Comparison of ENCODE assay signal across 20 cellular contexts in the genomic region with DNA sequence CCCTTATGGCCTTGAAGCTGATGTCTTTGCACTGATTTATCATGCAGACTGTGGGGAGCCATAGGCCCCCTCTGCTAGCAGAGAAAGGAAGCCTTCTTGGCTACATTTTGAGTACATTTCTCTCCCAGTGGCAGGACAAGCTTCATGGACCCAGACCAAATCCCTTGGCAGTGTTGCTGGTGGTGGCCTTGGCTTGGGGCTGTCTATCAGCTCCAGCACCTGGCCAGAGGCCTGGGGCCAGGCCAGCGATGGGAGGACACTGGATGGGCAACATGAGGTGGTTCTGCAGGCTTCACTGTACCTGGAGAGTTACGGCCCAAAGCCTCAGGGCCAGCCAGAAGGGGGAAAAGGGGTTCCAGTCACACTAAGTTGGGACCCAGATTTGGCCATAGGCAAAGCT.
"Had no signal": no experiment of that assay in that cellular context is flagged by ENCODE, and none has a peak within 500 bp of the region (broad histone marks: within the 10 kb centered on the region; RNA-seq: fewer than 3 reads in every experiment).

No MANE protein-coding gene starts in this region.

- H3K27me3 ChIP-seq: foreskin keratinocyte, SJCRH30, tibial nerve had no signal

- H3K4me1 Mint-ChIP-seq: activated CD4-positive, alpha-beta T cell treated with anti-CD3 and anti-CD28 coated beads, Interleukin-2, amount 10 ng/mL, durations not matched to agents 7 days and 5 days; central memory CD8-positive, alpha-beta T cell; immature natural killer cell; naive thymus-derived CD4-positive, alpha-beta T cell had no signal

- H3K4me3 Mint-ChIP-seq: activated CD4-positive, alpha-beta T cell treated with anti-CD3 and anti-CD28 coated beads, Interleukin-2, amount 10 ng/mL, durations not matched to agents 7 days and 5 days; activated T-cell treated with anti-CD3 and anti-CD28 coated beads, Interleukin-2, amount 50 U/mL, for 72 hours; brain; central memory CD8-positive, alpha-beta T cell; immature natural killer cell; naive thymus-derived CD4-positive, alpha-beta T cell; T-helper 2 cell treated with Interferon-gamma antibody and Interleukin-4, amounts not matched to agents 5 μg/mL and 100 μg/mL, for 36 hours had no signal

- H3K9me3 ChIP-seq: prostate gland, tibial nerve had no signal

- H3K4me1 ChIP-seq: foreskin keratinocyte, prostate gland had no signal

- H3K9me3 Mint-ChIP-seq: activated CD4-positive, alpha-beta T cell treated with anti-CD3 and anti-CD28 coated beads, Interleukin-2, amount 10 ng/mL, durations not matched to agents 7 days and 5 days; activated naive CD4-positive, alpha-beta T cell treated with anti-CD3 and anti-CD28 coated beads, Interleukin-2, amount 50 U/mL, for 72 hours; central memory CD8-positive, alpha-beta T cell; immature natural killer cell; T-helper 2 cell treated with Interferon-gamma antibody and Interleukin-4, amounts not matched to agents 5 μg/mL and 100 μg/mL, for 36 hours had no signal

- H3K27ac ChIP-seq: foreskin keratinocyte, SJCRH30, tibial nerve had no signal

- H3K36me3 ChIP-seq: prostate gland, SJCRH30 had no signal

- DNase-seq: activated CD4-positive, alpha-beta T cell treated with anti-CD3 and anti-CD28 coated beads, Interleukin-2, amount 10 ng/mL, durations not matched to agents 7 days and 5 days; activated CD8-positive, alpha-beta memory T cell treated with anti-CD3 and anti-CD28 coated beads, Interleukin-2, amount 50 U/mL, for 48 hours; activated gamma-delta T cell; activated T-cell treated with anti-CD3 and anti-CD28 coated beads, Interleukin-2, amount 50 U/mL, for 72 hours; amniotic stem cell; effector CD4-positive, alpha-beta T cell; foreskin keratinocyte; head of caudate nucleus; immature natural killer cell; naive thymus-derived CD4-positive, alpha-beta T cell; SJCRH30; stimulated activated CD4-positive, alpha-beta T cell treated with anti-CD3 and anti-CD28 coated beads, Interleukin-12 subunit alpha, Interleukin-12 subunit beta, amount 100 ng/mL, for 4 hours; stimulated activated CD4-positive, alpha-beta T cell treated with anti-CD3 and anti-CD28 coated beads, Interleukin-2, amount 100 ng/mL, for 24 hours had no signal

- ATAC-seq: activated naive CD4-positive, alpha-beta T cell treated with anti-CD3 and anti-CD28 coated beads, Interleukin-2, amount 50 U/mL, for 72 hours; activated T-cell treated with anti-CD3 and anti-CD28 coated beads, Interleukin-2, amount 50 U/mL, for 72 hours; foreskin keratinocyte; naive thymus-derived CD4-positive, alpha-beta T cell had no signal

- H3K27ac Mint-ChIP-seq: activated CD4-positive, alpha-beta T cell treated with anti-CD3 and anti-CD28 coated beads, Interleukin-2, amount 10 ng/mL, durations not matched to agents 7 days and 5 days; activated naive CD4-positive, alpha-beta T cell treated with anti-CD3 and anti-CD28 coated beads, Interleukin-2, amount 50 U/mL, for 72 hours; activated T-cell treated with anti-CD3 and anti-CD28 coated beads, Interleukin-2, amount 50 U/mL, for 72 hours; immature natural killer cell; naive thymus-derived CD4-positive, alpha-beta T cell; T-helper 2 cell treated with Interferon-gamma antibody and Interleukin-4, amounts not matched to agents 5 μg/mL and 100 μg/mL, for 36 hours had no signal

- H3K27me3 Mint-ChIP-seq: activated CD4-positive, alpha-beta T cell treated with anti-CD3 and anti-CD28 coated beads, Interleukin-2, amount 10 ng/mL, durations not matched to agents 7 days and 5 days; central memory CD8-positive, alpha-beta T cell; naive thymus-derived CD4-positive, alpha-beta T cell had no signal

- H3K4me3 ChIP-seq: coronary artery, prostate gland, SJCRH30, tibial nerve had no signal

- H3K36me3 Mint-ChIP-seq: brain had no signal
